In the genomic region with DNA sequence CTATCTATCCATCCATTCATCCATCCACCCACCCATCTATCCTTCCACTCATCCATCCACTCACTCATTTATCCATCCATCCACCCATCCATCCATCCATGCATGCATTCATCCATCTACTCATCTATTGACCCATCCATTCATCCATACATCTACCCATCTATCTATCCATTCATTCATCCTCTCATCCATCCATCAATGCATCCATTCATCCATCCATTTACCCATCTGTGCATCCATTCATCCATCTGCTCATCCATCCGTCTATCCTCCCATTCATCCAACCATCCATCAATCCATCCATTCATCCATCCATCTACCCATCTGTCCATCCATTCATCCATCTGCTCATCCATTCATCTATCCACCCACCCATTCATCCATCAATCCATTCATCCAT, we compare ENCODE assay signal across 5 cellular contexts.
"Had no signal": no experiment of that assay in that cellular context is flagged by ENCODE, and none has a peak within 500 bp of the region (broad histone marks: within the 10 kb centered on the region; RNA-seq: fewer than 3 reads in every experiment).

No MANE protein-coding gene starts in this region.

- H3K36me3 ChIP-seq: HAP-1 had no signal

- H2AFZ ChIP-seq: GM23338 had no signal

- DNase-seq: H7, KG1 had no signal

- H3K4me2 ChIP-seq: GM23338 had no signal

- H3K4me3 ChIP-seq: GM23338, HAP-1 had no signal

- ATAC-seq: GM23338, HCT116 had no signal

- H3K4me1 ChIP-seq: HAP-1 had no signal

- H3K9me3 ChIP-seq: HAP-1 had no signal
